18 cellular contexts compared by ENCODE assay signal in genomic region chr11:59562292-59562691, GRCh38. TPM values are rescaled to one million over a fixed set of nuclear protein-coding genes. Genes with fewer than 3 reads are reported as not detected.
A peak's percentile ranks its signal among the peaks of the same experiment; 100 is the strongest.
DNase-seq lines count a peak whose midpoint lies in the region; ATAC-seq and TF ChIP-seq lines count a peak whose summit lies in the region.
"Had no signal": no experiment of that assay in that cellular context is flagged by ENCODE, and none has a peak within 500 bp of the region (broad histone marks: within the 10 kb centered on the region; RNA-seq: fewer than 3 reads in every experiment).

No MANE protein-coding gene starts in this region.

- H4K12ac ChIP-seq in trophoblast cell (ENCODE audit: low read depth, low read length) = no peak overlapping the region

- no peak overlapping the region for H3K18ac ChIP-seq in trophoblast cell (ENCODE audit: low read length)

- peak overlapping the region; percentile 54 for H4K91ac ChIP-seq in trophoblast cell (ENCODE audit: low read depth, low read length)

- H3K9me3 ChIP-seq in hepatocyte (ENCODE audit: low read depth) (no peaks in the 10 kb centered on the region), trophoblast cell (ENCODE audit: insufficient read depth, low read depth, low read length) (no peaks in the 10 kb centered on the region)
- H3K9me3 ChIP-seq: A549, thoracic aorta had no signal

- H3K27ac ChIP-seq in hepatocyte (peak overlapping the region; percentile 87), trophoblast cell (ENCODE audit: low read depth, low read length) (peak overlapping the region; percentile 43)

- no peak overlapping the region for H2AFZ ChIP-seq in hepatocyte
- H2AFZ ChIP-seq in trophoblast cell (ENCODE audit: insufficient read depth, low read length, poor library complexity) = no peak overlapping the region

- no peak overlapping the region for H3K4me3 ChIP-seq in hepatocyte
- H3K4me3 ChIP-seq in trophoblast cell (ENCODE audit: low read depth, low read length) = no peak overlapping the region
- H3K4me3 ChIP-seq: A549, thoracic aorta had no signal

- peak overlapping the region; percentile 25 for H2BK5ac ChIP-seq in trophoblast cell (ENCODE audit: low read depth, low read length, poor library complexity)

- no peak overlapping the region for H3K4me2 ChIP-seq in hepatocyte
- no peak overlapping the region for H3K4me2 ChIP-seq in trophoblast cell (ENCODE audit: low read length)

- no peak overlapping the region for H2BK120ac ChIP-seq in trophoblast cell (ENCODE audit: insufficient read depth, low read length, poor library complexity)

- H2BK12ac ChIP-seq in trophoblast cell (ENCODE audit: low read length) = peak overlapping the region; percentile 33

- ATAC-seq in HG03378 (IDR thresholded peaks at IDR 0.05; ENCODE audit: unreplicated experiment) = no peak
- no peak for ATAC-seq in GM19035 (IDR thresholded peaks at IDR 0.05; ENCODE audit: unreplicated experiment)
- ATAC-seq: A549; right cardiac atrium; stimulated activated memory B cell treated with anti-CD40 and anti-IgM and Interleukin-4, amounts not matched to agents 10 μg/mL and 1 μg/mL and 100 μg/mL, for 72 hours had no signal

- peaks cover 13% of the 10 kb centered on the region for H3K79me1 ChIP-seq in trophoblast cell (ENCODE audit: low read length)

- no peaks in the 10 kb centered on the region for H3K79me2 ChIP-seq in hepatocyte
- peaks cover 2% of the 10 kb centered on the region for H3K79me2 ChIP-seq in trophoblast cell (ENCODE audit: control insufficient read depth, insufficient read depth, low read length, poor library complexity)

- no peak overlapping the region for H3K9ac ChIP-seq in trophoblast cell (ENCODE audit: low read length)

- H2AK5ac ChIP-seq in trophoblast cell (ENCODE audit: low read length) = no peak overlapping the region

- H3K36me3 ChIP-seq in hepatocyte (replicated peaks; ENCODE audit: insufficient read depth, low read depth) (no peaks in the 10 kb centered on the region), trophoblast cell (ENCODE audit: control insufficient read depth in 1 of 2, insufficient read depth in 2 of 2, low read length in 2 of 2) (no peaks in the 10 kb centered on the region)
- H3K36me3 ChIP-seq: thoracic aorta had no signal

- 95% methylated on average over 3 of the region's 3 CpGs for WGBS in hepatocyte (ENCODE audit: low lambda C conversion rate, missing lambda C conversion rate)
- no CpG with 5 or more reads among the region's 3 CpGs for WGBS in trophoblast cell (ENCODE audit: extremely low coverage, insufficient coverage, insufficient read length)

- H3K4me1 ChIP-seq in hepatocyte (ENCODE audit: insufficient read depth) (no peaks in the 10 kb centered on the region), trophoblast cell (ENCODE audit: control insufficient read depth in 1 of 2, insufficient read depth in 2 of 2, low read length in 2 of 2) (peaks cover 3% of the 10 kb centered on the region in 2 experiments)

- H3K27me3 ChIP-seq in hepatocyte (no peaks in the 10 kb centered on the region), trophoblast cell (ENCODE audit: insufficient read depth, low read length) (no peaks in the 10 kb centered on the region)

- DNase-seq in activated CD8-positive, alpha-beta memory T cell treated with anti-CD3 and anti-CD28 coated beads for 24 hours = peak; percentile 42
- DNase-seq in activated CD8-positive, alpha-beta memory T cell treated with anti-CD3 and anti-CD28 coated beads, Interleukin-2, amount 50 U/mL, for 48 hours = no peak
- DNase-seq in NCI-H226 = peak; percentile 52
- DNase-seq in hepatocyte (ENCODE audit: low spot score) = no peak
- peak; percentile 88 to 94 for DNase-seq in trophoblast cell
- DNase-seq in NCI-H69 (lab: John Stamatoyannopoulos, UW) = no peak
- DNase-seq: activated effector memory CD4-positive, alpha-beta T cell treated with Interleukin-2 at 50 U/mL for 16 hours; DMS79; GOT3; NCI-H1930 had no signal

- no peak for TF ChIP-seq CTCF in hepatocyte (IDR thresholded peaks at IDR 0.05; ENCODE audit: poor library complexity)

- H4K20me1 ChIP-seq in hepatocyte (ENCODE audit: insufficient read depth, poor library complexity, severe bottlenecking) = no peaks in the 10 kb centered on the region

- no peak overlapping the region for H3K23ac ChIP-seq in trophoblast cell (ENCODE audit: low read length)

- H3K9me2 ChIP-seq in hepatocyte (replicated peaks; ENCODE audit: insufficient read depth) = no peaks in the 10 kb centered on the region

- no peak overlapping the region for H3K4ac ChIP-seq in trophoblast cell (ENCODE audit: low read depth, low read length)

- H4K8ac ChIP-seq in trophoblast cell (ENCODE audit: low read depth, low read length) = no peak overlapping the region

- H3K14ac ChIP-seq in trophoblast cell (ENCODE audit: low read length) = no peak overlapping the region

RNA-seq across cellular contexts. Expression of gene OR4D9, which starts 51.0 kb away (rescaled TPM):
- not detected in 2 replicates for total RNA-seq in hepatocyte
- polyA plus RNA-seq in hepatocyte = not detected in 2 replicates
- not detected in 2 replicates for polyA plus RNA-seq in trophoblast cell (2013)
- total RNA-seq: chondrocyte, NCI-H460, right cardiac atrium, thoracic aorta had no signal
- polyA plus RNA-seq: A549, right cardiac atrium had no signal

RNA-seq across cellular contexts. Expression of gene OSBP, which starts 53.3 kb away (rescaled TPM):
- 40.0 and 43.8 TPM in 2 replicates for total RNA-seq in hepatocyte
- 28.6 and 33.0 TPM in 2 replicates for polyA plus RNA-seq in hepatocyte
- polyA plus RNA-seq in trophoblast cell (2013) = 41.7 and 41.8 TPM in 2 replicates

RNA-seq across cellular contexts. Expression of gene OR4D11, which starts 58.9 kb away (rescaled TPM):
- not detected in 2 replicates for total RNA-seq in hepatocyte
- not detected in 2 replicates for polyA plus RNA-seq in hepatocyte
- polyA plus RNA-seq in trophoblast cell (2013) = not detected in 2 replicates
- total RNA-seq: chondrocyte, NCI-H460, right cardiac atrium, thoracic aorta had no signal
- polyA plus RNA-seq: A549, right cardiac atrium had no signal

Comparison
In these comparisons a context has a peak if more than half of its experiments do, and no peak if none do; other contexts are left out.
1. DNase-seq: peak in activated CD8-positive, alpha-beta memory T cell treated with anti-CD3 and anti-CD28 coated beads for 24 hours (single experiment), NCI-H226 (single experiment) and trophoblast cell (2 of 2); none in activated CD8-positive, alpha-beta memory T cell treated with anti-CD3 and anti-CD28 coated beads, Interleukin-2, amount 50 U/mL, for 48 hours (single experiment), hepatocyte (single experiment) and NCI-H69 (single experiment).